In the genomic region with DNA sequence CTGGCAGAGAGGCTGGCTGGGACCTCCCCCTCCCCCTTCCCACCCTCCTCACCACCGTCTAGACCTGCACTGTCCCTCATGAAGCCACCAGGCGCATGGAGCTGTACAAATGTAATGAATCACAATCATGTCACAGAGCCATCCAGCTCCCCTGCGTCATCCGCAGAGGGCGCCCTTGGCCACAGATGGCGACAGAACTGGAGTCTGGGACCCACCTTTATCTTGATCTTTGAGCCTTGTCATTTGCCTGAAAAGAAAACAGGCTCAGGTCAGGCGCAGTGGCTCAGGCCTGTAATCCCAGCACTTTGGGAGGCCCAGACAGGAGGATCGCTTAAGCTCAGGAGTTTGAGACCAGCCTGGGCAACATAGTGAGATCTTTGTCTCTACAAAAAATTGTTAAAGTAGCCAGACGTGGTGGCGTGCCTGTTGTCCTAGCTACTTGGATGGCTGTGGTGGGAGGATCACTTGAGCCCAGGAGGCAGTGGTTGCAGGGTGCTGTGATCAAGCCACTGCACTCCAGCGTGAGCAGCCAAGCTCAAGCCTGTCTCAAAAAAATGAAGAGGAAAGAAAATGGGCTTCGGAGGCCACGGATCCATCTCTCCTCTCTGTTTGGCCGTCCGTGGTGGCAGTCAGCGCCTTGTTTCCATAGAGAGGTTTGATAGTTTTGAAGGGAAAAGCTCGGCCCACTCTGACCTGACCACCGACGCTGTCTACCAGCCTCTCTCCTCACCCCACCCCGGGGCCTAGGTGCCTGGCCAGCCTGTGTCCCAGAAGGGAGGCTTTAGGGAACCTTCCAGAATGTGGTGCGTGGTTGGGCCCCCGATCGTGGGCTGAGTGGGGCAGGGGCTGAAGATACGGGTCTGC, we compare ENCODE assay signal across 9 cellular contexts. TPM values are rescaled to one million over a fixed set of nuclear protein-coding genes. Genes with fewer than 3 reads are reported as not detected.
DNase-seq lines count a peak whose midpoint lies in the region; ATAC-seq, FAIRE-seq and TF ChIP-seq lines count a peak whose summit lies in the region.
"Had no signal": no experiment of that assay in that cellular context is flagged by ENCODE, and none has a peak within 500 bp of the region (broad histone marks: within the 10 kb centered on the region; RNA-seq: fewer than 3 reads in every experiment).

No MANE protein-coding gene starts in this region.

- peak; percentile 71 for ATAC-seq in activated naive CD8-positive, alpha-beta T cell treated with anti-CD3 and anti-CD28 coated beads, Interleukin-2, amount 50 U/mL, for 24 hours
- no peak for ATAC-seq in HG02970 (IDR thresholded peaks at IDR 0.05; ENCODE audit: low FRiP score, unreplicated experiment)
- ATAC-seq in GM19328 (IDR thresholded peaks at IDR 0.05; ENCODE audit: unreplicated experiment) = no peak

- H3K4me3 ChIP-seq in right atrium auricular region = no peak overlapping the region
- H3K4me3 ChIP-seq: skin epidermis had no signal

- H3K9me3 Mint-ChIP-seq in HFFc6 = no peaks in the 10 kb centered on the region
- H3K9me3 Mint-ChIP-seq in activated naive CD8-positive, alpha-beta T cell treated with anti-CD3 and anti-CD28 coated beads, Interleukin-2, amount 50 U/mL, for 24 hours = no peaks in the 10 kb centered on the region

- peaks cover 0 to 39% of the 10 kb centered on the region in 2 donors for H3K4me1 ChIP-seq in right atrium auricular region

- DNase-seq in HFFc6 = no peak
- peak; percentile 73 for DNase-seq in NCI-H82 treated with DMSO at 0.1 percent for 48 hours (lab: John Stamatoyannopoulos, UW; ENCODE audit: unreplicated experiment)
- peak; percentile 62 for DNase-seq in activated naive CD8-positive, alpha-beta T cell treated with anti-CD3 and anti-CD28 coated beads, Interleukin-2, amount 50 U/mL, for 24 hours
- peak; percentile 22 for DNase-seq in midbrain (lab: John Stamatoyannopoulos, UW)
- DNase-seq in right atrium auricular region (ENCODE audit: low spot score) = no peak

- no peak overlapping the region for H3K27ac Mint-ChIP-seq in HFFc6
- no peak overlapping the region for H3K27ac Mint-ChIP-seq in activated naive CD8-positive, alpha-beta T cell treated with anti-CD3 and anti-CD28 coated beads, Interleukin-2, amount 50 U/mL, for 24 hours

- no peaks in the 10 kb centered on the region; the same call in 1 of the 2 replicates for H3K27me3 Mint-ChIP-seq in HFFc6 (ENCODE audit: insufficient read depth)
- peaks cover 4% of the 10 kb centered on the region for H3K27me3 Mint-ChIP-seq in activated naive CD8-positive, alpha-beta T cell treated with anti-CD3 and anti-CD28 coated beads, Interleukin-2, amount 50 U/mL, for 24 hours

- H3K9me3 ChIP-seq in right atrium auricular region = no peaks in the 10 kb centered on the region

- no peaks in the 10 kb centered on the region for H3K4me1 Mint-ChIP-seq in HFFc6 (ENCODE audit: low read depth)
- H3K4me1 Mint-ChIP-seq in activated naive CD8-positive, alpha-beta T cell treated with anti-CD3 and anti-CD28 coated beads, Interleukin-2, amount 50 U/mL, for 24 hours = peaks cover 4% of the 10 kb centered on the region

- TF ChIP-seq CTCF in HFFc6 (IDR thresholded peaks at IDR 0.05) = 0 out of 2 replicates have a peak, but pooled peaks have one; percentile 23
- TF ChIP-seq CTCF in right atrium auricular region (IDR thresholded peaks at IDR 0.05) = no peak

- no peaks in the 10 kb centered on the region for H3K36me3 ChIP-seq in right atrium auricular region

- peak; percentile 79 for FAIRE-seq in G401.6 (lab: Jason Lieb, UNC)

- H3K4me3 Mint-ChIP-seq in HFFc6 = no peak overlapping the region
- no peak overlapping the region for H3K4me3 Mint-ChIP-seq in activated naive CD8-positive, alpha-beta T cell treated with anti-CD3 and anti-CD28 coated beads, Interleukin-2, amount 50 U/mL, for 24 hours

- H3K27me3 ChIP-seq in right atrium auricular region = no peaks in the 10 kb centered on the region

- H3K27ac ChIP-seq in right atrium auricular region = no peak overlapping the region
- H3K27ac ChIP-seq: skin epidermis had no signal

- H3K36me3 Mint-ChIP-seq in HFFc6 (ENCODE audit: low read depth) = no peaks in the 10 kb centered on the region
- H3K36me3 Mint-ChIP-seq in activated naive CD8-positive, alpha-beta T cell treated with anti-CD3 and anti-CD28 coated beads, Interleukin-2, amount 50 U/mL, for 24 hours (ENCODE audit: low read depth) = no peaks in the 10 kb centered on the region

RNA-seq across cellular contexts. Expression of a gene that starts 6.2 kb away (rescaled TPM):
- total RNA-seq in HFFc6 (2021; fragmentation: NEBNext Ultra II Directional; extraction: Animal tissue kit (Norgen Biotek cat#: 25700)) = under 1 TPM in 3 of 6 experiments, not detected in 3; 0.07 to 0.34 (median 0.09) TPM
- total RNA-seq in right atrium auricular region = 1 to 10 TPM; 4.2 to 5.7 TPM

RNA-seq across cellular contexts. Expression of a gene that starts 18.4 kb away (rescaled TPM):
- total RNA-seq in HFFc6 (2021; fragmentation: NEBNext Ultra II Directional; extraction: Animal tissue kit (Norgen Biotek cat#: 25700)) = 10 to 100 TPM; 37.8 to 42.2 (median 39.0) TPM
- 10 to 100 TPM; 17.3 to 31.2 TPM for total RNA-seq in right atrium auricular region

RNA-seq across cellular contexts. Expression of a gene that starts 26.7 kb away (rescaled TPM):
- 10 to 100 TPM; 14.9 to 17.8 (median 16.6) TPM for total RNA-seq in HFFc6 (2021; fragmentation: NEBNext Ultra II Directional; extraction: Animal tissue kit (Norgen Biotek cat#: 25700))
- 10 to 100 TPM in 1 of 2 donors, 1 to 10 TPM in 1; 8.4 to 11.1 TPM for total RNA-seq in right atrium auricular region

RNA-seq across cellular contexts. Expression of a gene that starts 38.6 kb away (rescaled TPM):
- 10 to 100 TPM; 19.9 to 25.2 (median 21.1) TPM for total RNA-seq in HFFc6 (2021; fragmentation: NEBNext Ultra II Directional; extraction: Animal tissue kit (Norgen Biotek cat#: 25700))
- total RNA-seq in right atrium auricular region = 1 to 10 TPM; 4.8 to 6.4 TPM

Comparison
In these comparisons a context has a peak if more than half of its experiments do, and no peak if none do; other contexts are left out.
1. DNase-seq: peak in NCI-H82 treated with DMSO at 0.1 percent for 48 hours (single experiment), activated naive CD8-positive, alpha-beta T cell treated with anti-CD3 and anti-CD28 coated beads, Interleukin-2, amount 50 U/mL, for 24 hours (single experiment) and midbrain (single experiment); none in HFFc6 (single experiment) and right atrium auricular region (single experiment).